ENCODE assay signal across 8 cellular contexts in the genomic region with DNA sequence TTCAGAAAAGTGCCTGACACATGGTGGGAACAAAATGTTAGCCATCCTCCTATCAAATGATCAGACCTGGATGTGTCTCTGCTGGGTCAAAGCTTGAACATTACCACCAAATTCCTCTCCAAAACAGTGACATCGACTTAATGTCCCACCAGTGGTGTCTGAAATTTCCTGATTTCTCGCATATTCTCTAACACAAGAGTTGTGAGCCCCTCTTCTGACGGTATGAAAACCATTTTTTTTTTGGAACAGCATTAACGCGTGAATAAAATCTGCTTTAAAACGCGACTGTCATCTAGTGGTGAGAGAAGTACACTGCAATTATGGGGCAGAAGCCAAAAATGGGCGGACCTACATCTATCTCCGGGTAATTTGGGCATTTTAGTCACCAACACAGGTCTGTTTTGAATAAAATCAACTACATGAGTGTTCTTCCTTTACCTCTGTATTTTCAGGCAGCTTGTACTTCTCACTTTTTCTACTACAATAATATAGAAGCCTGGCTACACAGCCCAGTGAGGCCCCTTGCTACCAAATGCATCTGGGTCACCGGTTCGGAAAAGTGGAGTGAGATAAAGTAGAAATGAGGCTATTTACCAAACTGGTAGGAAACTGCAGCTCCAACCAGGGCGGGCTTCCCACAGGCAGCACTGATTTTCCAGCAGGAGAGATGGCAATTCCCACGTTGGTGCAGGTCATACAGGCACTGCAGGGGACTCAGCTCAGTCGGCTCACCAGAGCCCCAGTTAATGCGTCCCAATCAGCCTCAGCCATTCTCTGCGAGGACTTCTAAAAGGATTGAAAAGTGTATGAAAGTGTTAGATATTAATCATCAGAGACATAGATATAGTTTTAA. TPM values are rescaled to one million over a fixed set of nuclear protein-coding genes. Genes with fewer than 3 reads are reported as not detected.
DNase-seq lines count a peak whose midpoint lies in the region; ATAC-seq, FAIRE-seq and TF ChIP-seq lines count a peak whose summit lies in the region.

No MANE protein-coding gene starts in this region.

- no peaks in the 10 kb centered on the region for H3K27me3 ChIP-seq in CD4-positive, alpha-beta T cell (ENCODE audit: control insufficient read depth, insufficient read depth, low read length)
- H3K27me3 ChIP-seq in endocrine pancreas (ENCODE audit: control insufficient read depth, insufficient read depth, low read length), result no peaks in the 10 kb centered on the region
- H3K27me3 ChIP-seq in transverse colon, result no peaks in the 10 kb centered on the region

- DNase-seq in CD4-positive, alpha-beta T cell, result peak in 7 of 10 experiments; percentile 8 to 28 (median 16)
- DNase-seq in NCI-H1694 treated with DMSO at 0.1 percent for 48 hours (lab: John Stamatoyannopoulos, UW) (peak; percentile 72), midbrain (lab: John Stamatoyannopoulos, UW) (peak; percentile 62), transverse colon (no peak), ecto neural progenitor cell (ENCODE audit: low spot score) (no peak)

- H3K27ac ChIP-seq in CD4-positive, alpha-beta T cell (ENCODE audit: low read depth, low read length), result no peak overlapping the region
- no peak overlapping the region for H3K27ac ChIP-seq in transverse colon

- in situ Hi-C loops in transverse colon (cut with MboI; ENCODE audit: low pct_ligation_motif_present in 1 of 4, low pct_unique_long_range_greater_than_20kb in 1 of 4, low sequenced_read_pairs in 3 of 4), result loop anchor here in 2 of 4 donors (10.0 to 25.0 kb wide), 2 partner anchors 481 to 484 kb away; no protein-coding TSS in a partner anchor

- TF ChIP-seq POLR2A in transverse colon (IDR thresholded peaks at IDR 0.05), result no peak

- POLR2A ChIA-PET in CD4-positive, alpha-beta T cell (lab: Charles Lee), result no interaction called here

- H3K9me3 ChIP-seq in CD4-positive, alpha-beta T cell (ENCODE audit: control insufficient read depth, low read length), result no peaks in the 10 kb centered on the region
- H3K9me3 ChIP-seq in endocrine pancreas (ENCODE audit: control insufficient read depth, low read length) (no peaks in the 10 kb centered on the region), transverse colon (no peaks in the 10 kb centered on the region)

- H3K27ac Mint-ChIP-seq in CD4-positive, alpha-beta T cell, result no peak overlapping the region

- CTCF ChIA-PET in CD4-positive, alpha-beta T cell (lab: Charles Lee), result interaction anchor here (0.8 to 2.4 kb wide), 8 partner anchors 9 to 491 kb away, joined by 3 to 14 read pairs (median 6); a partner anchor contains a TSS

- intact Hi-C loops in CD4-positive, alpha-beta T cell (cut with DNase I, micrococcal nuclease), result loop anchor here (1.0 to 10.0 kb wide), 11 partner anchors 29 to 1191 kb away; a partner anchor contains a TSS
- intact Hi-C loops in transverse colon (cut with DNase I; ENCODE audit: low total_unique reads), result no loop called here

- 18 to 32% methylated on average over 11 to 16 of the region's 16 CpGs for WGBS in transverse colon (ENCODE audit: low coverage in 1 of 2), 2 donors

- H3K9ac ChIP-seq in endocrine pancreas (ENCODE audit: control insufficient read depth, insufficient read depth, low read length), result peak overlapping the region; percentile 54

- H3K36me3 Mint-ChIP-seq in CD4-positive, alpha-beta T cell (ENCODE audit: low read depth), result peaks cover 8% of the 10 kb centered on the region

- FAIRE-seq in TTC549 (lab: Jason Lieb, UNC), result peak; percentile 29

- peak overlapping the region; percentile 28 for H3K4me3 ChIP-seq in endocrine pancreas (ENCODE audit: control insufficient read depth, insufficient read depth, low read length)
- no peak overlapping the region for H3K4me3 ChIP-seq in transverse colon

- H3K4me1 Mint-ChIP-seq in CD4-positive, alpha-beta T cell (ENCODE audit: low read depth), result peaks cover 22% of the 10 kb centered on the region

- H3K36me3 ChIP-seq in endocrine pancreas (ENCODE audit: control insufficient read depth, insufficient read depth, low read length), result no peaks in the 10 kb centered on the region
- no peaks in the 10 kb centered on the region for H3K36me3 ChIP-seq in transverse colon

- H3K9me3 Mint-ChIP-seq in CD4-positive, alpha-beta T cell, result no peaks in the 10 kb centered on the region

- H3K27me3 Mint-ChIP-seq in CD4-positive, alpha-beta T cell, result no peaks in the 10 kb centered on the region

- ATAC-seq in CD4-positive, alpha-beta T cell (ENCODE audit: poor library complexity), result peak; percentile 97
- ATAC-seq in GM21390 (IDR thresholded peaks at IDR 0.05; ENCODE audit: unreplicated experiment), result peak; percentile 53

- H3K4me1 ChIP-seq in endocrine pancreas (ENCODE audit: control insufficient read depth, insufficient read depth, low read length) (peaks cover 11% of the 10 kb centered on the region), transverse colon (peaks cover 0 to 15% (median 3%) of the 10 kb centered on the region in 4 donors)

- peak; percentile 88 for TF ChIP-seq CTCF in CD4-positive, alpha-beta T cell (IDR thresholded peaks at IDR 0.05)
- TF ChIP-seq CTCF in transverse colon (IDR thresholded peaks at IDR 0.05), result peak; percentile 96 to 98 (median 98)

- TF ChIP-seq EP300 in transverse colon (IDR thresholded peaks at IDR 0.05; ENCODE audit: low read depth), result no peak

- H3K4me3 Mint-ChIP-seq in CD4-positive, alpha-beta T cell, result no peak overlapping the region

RNA-seq across cellular contexts. Expression of a gene that starts 27.4 kb away (rescaled TPM):
- 1 to 10 TPM; 4.5 to 4.6 TPM for total RNA-seq in CD4-positive, alpha-beta T cell
- 10 to 100 TPM in 3 of 4 donors, 1 to 10 TPM in 1; 4.1 to 18.8 (median 14.3) TPM for total RNA-seq in transverse colon

RNA-seq across cellular contexts. Expression of a gene that starts 27.6 kb away (rescaled TPM):
- total RNA-seq in CD4-positive, alpha-beta T cell, result 10 to 100 TPM; 58.3 to 60.3 TPM
- 100 to 1,000 TPM in 2 of 4 donors, 10 to 100 TPM in 2; 91.9 to 160 (median 122) TPM for total RNA-seq in transverse colon

Comparison
In these comparisons a context has a peak if more than half of its experiments do, and no peak if none do; other contexts are left out.
1. DNase-seq: peak in CD4-positive, alpha-beta T cell (7 of 10), NCI-H1694 treated with DMSO at 0.1 percent for 48 hours (single experiment) and midbrain (single experiment); none in transverse colon (single experiment) and ecto neural progenitor cell (single experiment).